In genomic region chr11:68047437-68048290, GRCh38 we compare ENCODE assay signal across 11 cellular contexts.
"Had no signal": no experiment of that assay in that cellular context is flagged by ENCODE, and none has a peak within 500 bp of the region (broad histone marks: within the 10 kb centered on the region; RNA-seq: fewer than 3 reads in every experiment).

No MANE protein-coding gene starts in this region.

- H3K27ac ChIP-seq: right atrium auricular region, testis had no signal

- H3K4me3 ChIP-seq: right atrium auricular region, testis had no signal

- H3K4me1 ChIP-seq: right atrium auricular region, testis had no signal

- DNase-seq: activated CD4-positive, alpha-beta memory T cell treated with anti-CD3 and anti-CD28 coated beads, Interleukin-2, amount 10 ng/mL, durations not matched to agents 7 days and 5 days; activated CD4-positive, alpha-beta T cell treated with anti-CD3 and anti-CD28 coated beads for 1 hour; activated CD8-positive, alpha-beta memory T cell treated with anti-CD3 and anti-CD28 coated beads, Interleukin-2, amount 50 U/mL, for 48 hours; activated naive CD4-positive, alpha-beta T cell treated with anti-CD3 and anti-CD28 coated beads for 36 hours; dermis blood vessel endothelial cell; erythroblast; hippocampal formation; naive B cell; T1000; testis had no signal

- H3K27me3 ChIP-seq: right atrium auricular region, testis had no signal

- H3K9me3 ChIP-seq: right atrium auricular region, testis had no signal
